Comparison of ENCODE assay signal across 8 cellular contexts in genomic region chr3:141311496-141312358, GRCh38. TPM values are rescaled to one million over a fixed set of nuclear protein-coding genes. Genes with fewer than 3 reads are reported as not detected.
DNase-seq lines count a peak whose midpoint lies in the region; ATAC-seq and TF ChIP-seq lines count a peak whose summit lies in the region.

No MANE protein-coding gene starts in this region.

- H3K4me3 Mint-ChIP-seq in CD14-positive monocyte: peak overlapping the region; percentile 96 to 99

- H3K27ac ChIP-seq in liver (ENCODE audit: low read depth in 1 of 2, low read length in 2 of 2): peak overlapping the region; percentile 64 to 68

- peak; percentile 88 to 91 for TF ChIP-seq RAD21 in liver (IDR thresholded peaks at IDR 0.05)

- peak overlapping the region; percentile 35 to 66 for H3K9ac ChIP-seq in liver (ENCODE audit: low read depth in 1 of 2, low read length in 2 of 2)

- ATAC-seq in GM19328 (IDR thresholded peaks at IDR 0.05; ENCODE audit: unreplicated experiment) (peak; percentile 98), HG03520 (IDR thresholded peaks at IDR 0.05; ENCODE audit: unreplicated experiment) (peak; percentile 97)

- H3K36me3 ChIP-seq in liver (ENCODE audit: control insufficient read depth in 4 of 4, insufficient read depth in 3 of 4, low read depth in 1 of 4, low read length in 3 of 4): no peaks in the 10 kb centered on the region

- peaks cover 0 to 4% (median 0%) of the 10 kb centered on the region in 7 donors for H3K9me3 Mint-ChIP-seq in CD14-positive monocyte

- peak overlapping the region; percentile 71 to 73 (median 73) for H3K4me3 ChIP-seq in liver (ENCODE audit: low read depth in 1 of 3, low read length in 3 of 3)

- 6% methylated on average over 43 of the region's 43 CpGs for WGBS in liver

- H3K9me3 ChIP-seq in liver (ENCODE audit: control insufficient read depth in 4 of 4, low read length in 3 of 4): no peaks in the 10 kb centered on the region

- H3K27ac Mint-ChIP-seq in CD14-positive monocyte: peak overlapping the region; percentile 88 to 97 (median 94)

- H3K27me3 ChIP-seq in liver (ENCODE audit: control insufficient read depth in 4 of 4, insufficient read depth in 4 of 4, low read length in 3 of 4): no peaks in the 10 kb centered on the region

- TF ChIP-seq CTCF in CD14-positive monocyte (IDR thresholded peaks at IDR 0.05) (peak; percentile 64), liver (IDR thresholded peaks at IDR 0.05; ENCODE audit: low read depth, low read length, missing input control) (peak; percentile 71)

- H3K4me1 ChIP-seq in liver (ENCODE audit: control insufficient read depth in 4 of 4, insufficient read depth in 4 of 4, low read length in 3 of 4): peaks cover 6 to 21% (median 15%) of the 10 kb centered on the region in 4 donors

- peaks cover 19% of the 10 kb centered on the region for H3K4me1 Mint-ChIP-seq in CD14-positive monocyte

- H3K36me3 Mint-ChIP-seq in CD14-positive monocyte: no peaks in the 10 kb centered on the region

- peaks cover 0 to 2% (median 1%) of the 10 kb centered on the region in 3 donors for H3K27me3 Mint-ChIP-seq in CD14-positive monocyte (ENCODE audit: low read depth in 3 of 3)

- DNase-seq in CD14-positive monocyte (ENCODE audit: low spot score): peak; percentile 97
- peak; percentile 97 for DNase-seq in NCI-H526 treated with DMSO at 0.1 percent for 48 hours (lab: John Stamatoyannopoulos, UW)
- DNase-seq in activated CD4-positive, alpha-beta T cell treated with anti-CD3 and anti-CD28 coated beads, Interleukin-2, amount 50 U/mL, for 1 hour: peak; percentile 97
- DNase-seq in dermis blood vessel endothelial cell: peak; percentile 98
- DNase-seq in stimulated activated CD4-positive, alpha-beta T cell treated with anti-CD3 and anti-CD28 coated beads, Interleukin-4, amount 100 ng/mL, for 24 hours: peak; percentile 99

- intact Hi-C loops in CD14-positive monocyte (cut with micrococcal nuclease): loop anchor here in 1 of 2 donors (5.0 to 10.0 kb wide), 3 partner anchors 51 to 253 kb away; no protein-coding TSS in a partner anchor

TF ChIP-seq in liver, 16 proteins besides CTCF, POLR2A, EP300 and RAD21:
- TF ChIP-seq JUND (IDR thresholded peaks at IDR 0.05): peak in 1 of 2 donors; percentile 44
- no peak for TF ChIP-seq REST (IDR thresholded peaks at IDR 0.05)
- TF ChIP-seq NR2F2 (IDR thresholded peaks at IDR 0.05): no peak
- no peak for TF ChIP-seq ZBTB33 (IDR thresholded peaks at IDR 0.05)
- TF ChIP-seq TAF1 (conservative IDR thresholded peaks at IDR 0.05): peak; percentile 70
- TF ChIP-seq HNF4A (conservative IDR thresholded peaks at IDR 0.05): peak; percentile 17 to 51
- peak; percentile 81 for TF ChIP-seq YY1 (IDR thresholded peaks at IDR 0.05)
- TF ChIP-seq GABPA (IDR thresholded peaks at IDR 0.05 in 1 of 2, conservative IDR thresholded peaks at IDR 0.05 in 1 of 2): peak; percentile 87 to 98
- TF ChIP-seq SP1 (IDR thresholded peaks at IDR 0.05): peak; percentile 72
- TF ChIP-seq EGR1 (IDR thresholded peaks at IDR 0.05; ENCODE audit: low read depth in 2 of 2): peak; percentile 74 to 75
- TF ChIP-seq RXRA (IDR thresholded peaks at IDR 0.05): peak; percentile 38 to 59

RNA-seq across cellular contexts. Expression of gene ZBTB38, which starts 56.6 kb away (rescaled TPM):
- polyA plus RNA-seq in CD14-positive monocyte (10 to 100 TPM; 19.0 to 28.5 TPM), liver (10 to 100 TPM in 1 of 2 donors, 1 to 10 TPM in 1; 9.5 to 19.2 TPM)
- total RNA-seq in dermis blood vessel endothelial cell (92.4 and 113 TPM in 2 replicates), liver (10 to 100 TPM; 19.8 to 57.3 TPM)

Comparison
In these comparisons a context has a peak if more than half of its experiments do, and no peak if none do; other contexts are left out.
1. Peak in every context shown above with its lines: DNase-seq, ATAC-seq, H3K4me3 ChIP-seq and H3K27ac ChIP-seq.